In the genomic region with DNA sequence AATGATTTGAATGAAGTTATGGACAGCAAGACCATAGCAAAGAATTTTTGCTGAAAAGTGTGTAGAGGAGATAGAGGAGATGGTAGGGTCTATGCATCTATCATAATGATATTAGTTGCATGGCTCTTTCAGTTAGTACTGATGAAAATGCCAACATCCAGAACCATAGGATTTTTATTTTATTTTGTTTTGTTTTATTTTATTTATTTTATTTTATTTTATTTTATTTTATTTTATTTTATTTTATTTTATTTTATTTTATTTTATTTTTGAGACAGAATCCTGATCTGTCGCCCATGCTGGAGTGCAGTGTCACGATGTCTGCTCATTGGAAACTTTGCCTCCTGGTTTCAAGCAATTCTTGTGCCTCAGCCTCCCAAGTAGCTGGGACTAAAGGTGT, we compare ENCODE assay signal across 6 cellular contexts.
"Had no signal": no experiment of that assay in that cellular context is flagged by ENCODE, and none has a peak within 500 bp of the region (broad histone marks: within the 10 kb centered on the region; RNA-seq: fewer than 3 reads in every experiment).

No MANE protein-coding gene starts in this region.

- H3K27ac Mint-ChIP-seq: IgD-negative memory B cell had no signal

- H3K27me3 Mint-ChIP-seq: IgD-negative memory B cell had no signal

- DNase-seq: IMR-90, KBM-7, KG1 had no signal

- ATAC-seq: HepG2, K562 had no signal

- H3K4me1 Mint-ChIP-seq: IgD-negative memory B cell had no signal

- H3K4me3 Mint-ChIP-seq: IgD-negative memory B cell had no signal
